In the genomic region with DNA sequence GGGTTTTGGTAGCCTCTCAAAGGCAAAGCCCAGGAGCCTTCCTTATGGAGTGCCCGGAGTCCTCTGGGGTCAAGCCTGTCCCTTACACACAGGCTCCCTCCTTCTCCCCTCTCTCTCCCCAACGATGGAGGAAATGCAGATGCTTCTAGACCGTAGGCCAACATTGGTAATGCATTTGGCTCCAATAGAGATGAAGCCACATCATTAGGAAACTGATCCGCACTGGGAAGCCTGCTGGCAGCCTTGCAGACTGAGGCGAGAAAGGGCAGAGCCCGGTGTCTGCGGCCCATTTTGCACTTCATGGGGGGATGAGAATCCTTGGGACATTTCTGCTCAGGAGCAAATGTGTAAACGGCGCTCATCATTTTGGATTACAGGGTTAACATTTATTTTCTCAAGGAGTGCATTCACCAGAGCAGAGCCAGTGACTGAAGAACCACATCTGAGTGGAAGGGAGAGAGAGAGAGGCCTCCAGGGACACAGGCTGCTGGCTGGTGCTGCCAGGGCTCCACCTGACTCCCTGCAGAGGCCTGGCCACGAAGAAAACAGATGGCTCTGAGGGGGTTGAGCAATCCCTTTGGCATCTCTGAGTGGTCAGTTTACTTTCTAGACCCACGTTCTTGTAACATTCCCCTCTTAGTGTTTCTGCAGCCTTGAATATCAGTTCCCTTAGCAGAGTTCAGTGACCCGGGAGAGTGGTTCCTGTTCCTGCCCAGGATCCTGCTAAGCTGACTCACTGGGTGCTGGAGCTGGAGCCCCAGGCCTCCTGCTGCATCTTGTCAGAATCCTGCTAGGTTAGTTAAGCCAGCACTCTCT, we compare ENCODE assay signal across 11 cellular contexts. TPM values are rescaled to one million over a fixed set of nuclear protein-coding genes. Genes with fewer than 3 reads are reported as not detected.
A peak's percentile ranks its signal among the peaks of the same experiment; 100 is the strongest.
DNase-seq lines count a peak whose midpoint lies in the region; ATAC-seq and TF ChIP-seq lines count a peak whose summit lies in the region.
"Had no signal": no experiment of that assay in that cellular context is flagged by ENCODE, and none has a peak within 500 bp of the region (broad histone marks: within the 10 kb centered on the region; RNA-seq: fewer than 3 reads in every experiment).

No MANE protein-coding gene starts in this region.

- DNase-seq in CD1c-positive myeloid dendritic cell (ENCODE audit: extremely low spot score): peak; percentile 78
- peak; percentile 58 for DNase-seq in NCI-H2171 (lab: John Stamatoyannopoulos, UW)
- peak; percentile 92 for DNase-seq in esophagus muscularis mucosa (ENCODE audit: extremely low spot score)
- DNase-seq in omental fat pad (ENCODE audit: low spot score): no peak
- no peak for DNase-seq in HUDEP-2 (lab: John Stamatoyannopoulos, UW; ENCODE audit: unreplicated experiment in 76 of 76)
- no peak for DNase-seq in NOMO-1 treated with dmso at 0.1 percent for 144 hours (lab: John Stamatoyannopoulos, UW; ENCODE audit: unreplicated experiment)
- DNase-seq: activated naive CD4-positive, alpha-beta T cell treated with anti-CD3 and anti-CD28 coated beads, Interleukin-2, amount 10 ng/mL, durations not matched to agents 7 days and 5 days; stimulated activated CD4-positive, alpha-beta T cell treated with anti-CD3 and anti-CD28 coated beads, Interleukin-15, amount 100 ng/mL, for 24 hours had no signal

- H3K4me1 ChIP-seq in esophagus muscularis mucosa: peaks cover 8 to 35% (median 19%) of the 10 kb centered on the region in 4 donors

- no peaks in the 10 kb centered on the region for H3K36me3 ChIP-seq in esophagus muscularis mucosa

- TF ChIP-seq CTCF in esophagus muscularis mucosa (IDR thresholded peaks at IDR 0.05) (no peak), omental fat pad (IDR thresholded peaks at IDR 0.05) (no peak)

- H3K9me3 ChIP-seq in esophagus muscularis mucosa: no peaks in the 10 kb centered on the region

- peak overlapping the region; percentile 32 to 62 (median 40) for H3K27ac ChIP-seq in esophagus muscularis mucosa (replicated peaks in 1 of 4)

- ATAC-seq in omental fat pad (ENCODE audit: low FRiP score): peak; percentile 39
- ATAC-seq in HG03571 (IDR thresholded peaks at IDR 0.05; ENCODE audit: unreplicated experiment): no peak
- no peak for ATAC-seq in HG03280 (IDR thresholded peaks at IDR 0.05; ENCODE audit: unreplicated experiment)

- no peak for TF ChIP-seq EP300 in esophagus muscularis mucosa (IDR thresholded peaks at IDR 0.05)

- TF ChIP-seq POLR2A in esophagus muscularis mucosa (IDR thresholded peaks at IDR 0.05; ENCODE audit: low read depth): no peak

- H3K4me3 ChIP-seq in esophagus muscularis mucosa: no peak overlapping the region

- 52% methylated on average over 12 of the region's 12 CpGs for WGBS in esophagus muscularis mucosa

- intact Hi-C loops in esophagus muscularis mucosa (cut with DNase I): no loop called here

- no peaks in the 10 kb centered on the region for H3K27me3 ChIP-seq in esophagus muscularis mucosa

RNA-seq across cellular contexts. Expression of a gene that starts 4.4 kb away (rescaled TPM):
- total RNA-seq in esophagus muscularis mucosa: 1,000 to 10,000 TPM; 1,253 to 2,184 (median 1,709) TPM
- 1,000 to 10,000 TPM; 1,117 to 1,890 (median 1,478) TPM for total RNA-seq in omental fat pad

RNA-seq across cellular contexts. Expression of a gene that starts 36.4 kb away (rescaled TPM):
- not detected for total RNA-seq in esophagus muscularis mucosa
- under 1 TPM in 1 of 4 donors, not detected in 3; 0.28 TPM for total RNA-seq in omental fat pad
- total RNA-seq: Daoy had no signal

RNA-seq across cellular contexts. Expression of a gene that starts 46.7 kb away (rescaled TPM):
- total RNA-seq in esophagus muscularis mucosa (not detected), omental fat pad (not detected)
- total RNA-seq: Daoy had no signal

Comparison
In these comparisons a context has a peak if more than half of its experiments do, and no peak if none do; other contexts are left out.
1. DNase-seq: peak in CD1c-positive myeloid dendritic cell (single experiment), NCI-H2171 (single experiment) and esophagus muscularis mucosa (single experiment); none in omental fat pad (single experiment), HUDEP-2 (0 of 76) and NOMO-1 treated with dmso at 0.1 percent for 144 hours (single experiment).